Comparison of ENCODE assay signal across 1 cellular context in genomic region chr3:32391643-32392529, GRCh38.
TF ChIP-seq lines count a peak whose summit lies in the region.

CMTM7 (plus strand) TSS chr3:32391853; CDS start chr3:32391907, 54 bp downstream.

TF ChIP-seq in IMR-90, 13 proteins besides CTCF, POLR2A, EP300 and RAD21 (continued from another document):
- no peak for TF ChIP-seq ELK1 (IDR thresholded peaks at IDR 0.05; ENCODE audit: borderline replicate concordance, low read depth, low read length)
- peak; percentile 45; the same call in 1 of the 2 replicates for TF ChIP-seq USF2 (IDR thresholded peaks at IDR 0.05; ENCODE audit: low read depth, low read length)
- no peak for TF ChIP-seq MAFK (IDR thresholded peaks at IDR 0.05; ENCODE audit: low read depth, low read length)
- TF ChIP-seq FOS (IDR thresholded peaks at IDR 0.05; ENCODE audit: low read depth, low read length), result no peak
- TF ChIP-seq MAZ (IDR thresholded peaks at IDR 0.05; ENCODE audit: borderline replicate concordance, low read depth, low read length), result no peak
- TF ChIP-seq CEBPB (IDR thresholded peaks at IDR 0.05; ENCODE audit: low read depth, low read length), result no peak
- TF ChIP-seq MXI1 (IDR thresholded peaks at IDR 0.05; ENCODE audit: borderline replicate concordance, low read depth, low read length), result peak; percentile 71; the same call in 1 of the 2 replicates
